11 cellular contexts compared by ENCODE assay signal in the genomic region with DNA sequence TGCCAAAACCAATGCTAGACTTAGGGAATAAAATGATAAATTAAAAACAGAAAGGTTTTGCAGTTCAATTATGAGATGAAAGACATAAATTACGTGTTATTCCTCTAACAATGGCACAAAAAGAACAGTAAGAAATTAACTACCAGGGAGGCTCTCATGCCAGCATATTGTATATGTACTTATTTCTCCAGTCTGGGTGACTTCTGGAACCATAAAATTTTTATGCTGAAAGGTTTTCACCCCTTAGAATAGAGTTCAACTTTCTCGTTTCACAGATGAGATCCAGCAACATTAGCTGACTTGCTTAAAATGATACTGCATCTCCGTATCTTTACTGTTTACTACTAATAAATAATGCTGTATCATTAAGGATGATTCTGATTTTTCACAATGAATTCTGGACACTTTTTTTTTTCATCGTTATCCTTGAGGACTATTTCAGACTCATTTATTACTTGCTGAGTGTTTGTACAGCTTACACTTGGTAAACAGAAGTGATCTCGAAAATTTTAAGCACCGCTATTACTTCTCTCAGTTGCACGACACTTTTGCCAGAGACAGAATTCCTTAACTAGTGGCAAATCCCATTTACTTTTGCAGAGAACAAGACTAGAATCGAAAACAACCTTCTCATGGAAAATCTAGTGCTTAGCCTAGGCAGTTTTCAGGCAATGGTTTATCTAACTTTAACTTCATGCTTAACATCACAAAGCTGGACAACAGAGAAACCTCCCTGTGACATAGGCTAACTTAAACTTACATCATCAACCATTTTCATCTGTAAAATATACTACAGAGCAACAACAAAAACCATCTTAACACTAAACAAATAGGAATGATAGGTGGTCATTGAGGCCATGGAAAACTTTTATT. TPM values are rescaled to one million over a fixed set of nuclear protein-coding genes. Genes with fewer than 3 reads are reported as not detected.
DNase-seq lines count a peak whose midpoint lies in the region; ATAC-seq, FAIRE-seq and TF ChIP-seq lines count a peak whose summit lies in the region.
"Had no signal": no experiment of that assay in that cellular context is flagged by ENCODE, and none has a peak within 500 bp of the region (broad histone marks: within the 10 kb centered on the region; RNA-seq: fewer than 3 reads in every experiment).

No MANE protein-coding gene starts in this region.

- TF ChIP-seq CTCF in GM12878 (IDR thresholded peaks at IDR 0.05 in 2 of 3, conservative IDR thresholded peaks at IDR 0.05 in 1 of 3; ENCODE audit: control insufficient read depth in 2 of 3, extremely low read depth in 1 of 3, insufficient read depth in 1 of 3, low read depth in 3 of 3, low read length in 3 of 3), result no peak

- peak overlapping the region; percentile 91 for H3K27ac Mint-ChIP-seq in stimulated activated naive CD8-positive, alpha-beta T cell treated with anti-CD3 and anti-CD28 coated beads, Interleukin-15, Interleukin-2, amounts not matched to agents 100 ng/mL and 50 ng/mL, for 24 hours

- H2BK15ac ChIP-seq in mesenchymal stem cell (ENCODE audit: low read depth, poor library complexity, severe bottlenecking), result no peak overlapping the region

- no peak for TF ChIP-seq RAD21 in GM12878 (IDR thresholded peaks at IDR 0.05; ENCODE audit: insufficient read depth, low read depth, low read length)

- peaks cover 4% of the 10 kb centered on the region for H3K79me1 ChIP-seq in mesenchymal stem cell (replicated peaks; ENCODE audit: low read length, poor library complexity, severe bottlenecking)

- under 1% methylated on average over 8 of the region's 8 CpGs for WGBS in GM12878 (ENCODE audit: insufficient coverage, insufficient replicate concordance, low lambda C conversion rate, missing lambda C conversion rate)
- WGBS in mesenchymal stem cell, result 51% methylated on average over 5 of the region's 8 CpGs

- peaks cover 93% of the 10 kb centered on the region for H3K79me2 ChIP-seq in GM12878 (ENCODE audit: control insufficient read depth, insufficient read depth, low read length)

- H3K27me3 ChIP-seq in GM12878 (replicated peaks in 1 of 2; ENCODE audit: control insufficient read depth in 2 of 2, insufficient read depth in 2 of 2, low read length in 1 of 2) (no peaks in the 10 kb centered on the region), mesenchymal stem cell (ENCODE audit: control insufficient read depth in 1 of 2, insufficient read depth in 1 of 2, low read length in 2 of 2) (no peaks in the 10 kb centered on the region)

- H3K9ac ChIP-seq in GM12878 (ENCODE audit: control insufficient read depth, insufficient read depth, low read length) (peak overlapping the region; percentile 62), mesenchymal stem cell (ENCODE audit: low read length) (peak overlapping the region; percentile 100)

- H3K9me3 ChIP-seq in GM12878 (replicated peaks; ENCODE audit: control insufficient read depth, insufficient read depth, low read length) (no peaks in the 10 kb centered on the region), mesenchymal stem cell (ENCODE audit: control insufficient read depth, low read length) (no peaks in the 10 kb centered on the region)

- in situ Hi-C loops in GM12878 (cut with MboI), result no loop called here

- H2AFZ ChIP-seq in GM12878 (ENCODE audit: control insufficient read depth, low read depth, low read length) (no peak overlapping the region), mesenchymal stem cell (ENCODE audit: low read depth, low read length) (no peak overlapping the region)

- peak overlapping the region; percentile 96 for H3K4me3 Mint-ChIP-seq in stimulated activated naive CD8-positive, alpha-beta T cell treated with anti-CD3 and anti-CD28 coated beads, Interleukin-15, Interleukin-2, amounts not matched to agents 100 ng/mL and 50 ng/mL, for 24 hours

- H3K9me3 Mint-ChIP-seq in stimulated activated naive CD8-positive, alpha-beta T cell treated with anti-CD3 and anti-CD28 coated beads, Interleukin-15, Interleukin-2, amounts not matched to agents 100 ng/mL and 50 ng/mL, for 24 hours, result no peaks in the 10 kb centered on the region

- H2BK5ac ChIP-seq in mesenchymal stem cell (ENCODE audit: low read depth, low read length, poor library complexity, severe bottlenecking), result no peak overlapping the region

- no TSS peak for BruUV-seq in GM12878 (replicated peaks; lab: Mats Ljungman, UMichigan)

- H4K91ac ChIP-seq in mesenchymal stem cell (ENCODE audit: low read length), result no peak overlapping the region

- peaks cover 49% of the 10 kb centered on the region for H3K4me1 Mint-ChIP-seq in stimulated activated naive CD8-positive, alpha-beta T cell treated with anti-CD3 and anti-CD28 coated beads, Interleukin-15, Interleukin-2, amounts not matched to agents 100 ng/mL and 50 ng/mL, for 24 hours (ENCODE audit: low read depth)

- ATAC-seq in stimulated activated naive CD8-positive, alpha-beta T cell treated with anti-CD3 and anti-CD28 coated beads, Interleukin-15, Interleukin-2, amounts not matched to agents 100 U/mL and 50 U/mL, for 24 hours, result no peak
- ATAC-seq in GM12878, result no peak
- ATAC-seq in GM19023 (IDR thresholded peaks at IDR 0.05; ENCODE audit: unreplicated experiment), result no peak
- no peak for ATAC-seq in GM21526 (IDR thresholded peaks at IDR 0.05; ENCODE audit: low FRiP score, unreplicated experiment)

- no peak for DNase-seq in stimulated activated naive CD8-positive, alpha-beta T cell treated with anti-CD3 and anti-CD28 coated beads, Interleukin-15, Interleukin-2, amounts not matched to agents 100 U/mL and 50 U/mL, for 24 hours
- no peak for DNase-seq in GM12878 (ENCODE audit: low read depth, low spot score)
- DNase-seq in mesenchymal stem cell, result peak; percentile 24
- DNase-seq in NCI-H345 treated with DMSO at 0.1 percent for 48 hours (lab: John Stamatoyannopoulos, UW; ENCODE audit: unreplicated experiment), result no peak
- no peak for DNase-seq in COLO668 (lab: John Stamatoyannopoulos, UW; ENCODE audit: unreplicated experiment)
- DNase-seq: activated naive CD4-positive, alpha-beta T cell treated with Interleukin-2 at 50 U/mL for 16 hours; NCI-H1092; stimulated activated CD4-positive, alpha-beta T cell treated with anti-CD3 and anti-CD28 coated beads, Interleukin-4, amount 100 ng/mL, for 1 hour had no signal

- no peak overlapping the region for H4K8ac ChIP-seq in mesenchymal stem cell (ENCODE audit: low read length)

- H3K36me3 Mint-ChIP-seq in stimulated activated naive CD8-positive, alpha-beta T cell treated with anti-CD3 and anti-CD28 coated beads, Interleukin-15, Interleukin-2, amounts not matched to agents 100 ng/mL and 50 ng/mL, for 24 hours (ENCODE audit: low read depth), result peaks cover 57% of the 10 kb centered on the region

- no peak for TF ChIP-seq POLR2A in GM12878 (IDR thresholded peaks at IDR 0.05; ENCODE audit: low read depth, low read length)

- H3K27me3 Mint-ChIP-seq in stimulated activated naive CD8-positive, alpha-beta T cell treated with anti-CD3 and anti-CD28 coated beads, Interleukin-15, Interleukin-2, amounts not matched to agents 100 ng/mL and 50 ng/mL, for 24 hours, result no peaks in the 10 kb centered on the region

- no peak overlapping the region for H3K4ac ChIP-seq in mesenchymal stem cell (ENCODE audit: low read depth in 1 of 2, low read length in 2 of 2)

- peak overlapping the region; percentile 69 for H3K4me3 ChIP-seq in GM12878
- peak overlapping the region in 1 of 2 experiments; percentile 95 for H3K4me3 ChIP-seq in mesenchymal stem cell (ENCODE audit: insufficient read depth in 1 of 2, low read depth in 1 of 2, low read length in 2 of 2)

- H2AK5ac ChIP-seq in mesenchymal stem cell (ENCODE audit: low read length, severe bottlenecking), result no peak overlapping the region

- SMC1A ChIA-PET in GM12878 (lab: Charles Lee; ENCODE audit: uncharacterized antibody, unreplicated experiment), result interaction anchor here (0.6 to 2.6 kb wide), 9 partner anchors 12 to 101 kb away, joined by 3 to 34 read pairs (median 3); a partner anchor contains a TSS

- H3K23ac ChIP-seq in mesenchymal stem cell (ENCODE audit: low read length in 2 of 2), result no peak overlapping the region

- no peak for FAIRE-seq in GM12878 (lab: Jason Lieb, UNC)

- peak overlapping the region; percentile 46 for H3K4me2 ChIP-seq in GM12878 (ENCODE audit: control insufficient read depth, insufficient read depth)
- peak overlapping the region; percentile 50 for H3K4me2 ChIP-seq in mesenchymal stem cell (ENCODE audit: low read length, poor library complexity, severe bottlenecking)

- H3K18ac ChIP-seq in mesenchymal stem cell (ENCODE audit: low read depth in 1 of 2, low read length in 2 of 2), result no peak overlapping the region

- POLR2A ChIA-PET in GM12878 (lab: Charles Lee), result interaction anchor here (0.7 to 9.7 kb wide), 3 partner anchors 11 to 24 kb away, joined by 3 to 160 read pairs (median 3); a partner anchor contains a TSS

- H3K27ac ChIP-seq in GM12878 (ENCODE audit: control insufficient read depth, insufficient read depth) (peak overlapping the region; percentile 1; the same call in 1 of the 2 replicates), mesenchymal stem cell (ENCODE audit: low read length, poor library complexity, severe bottlenecking) (no peak overlapping the region)

- no peak overlapping the region for H2BK120ac ChIP-seq in mesenchymal stem cell (ENCODE audit: low read depth, low read length)

- 0 out of 2 replicates have a peak, but pooled peaks cover 4% of the 10 kb centered on the region for H4K20me1 ChIP-seq in GM12878 (ENCODE audit: control insufficient read depth, insufficient read depth)

- H3K36me3 ChIP-seq in GM12878 (ENCODE audit: control insufficient read depth in 2 of 2, insufficient read depth in 2 of 2, low read length in 1 of 2) (peaks cover 1 to 36% of the 10 kb centered on the region in 2 experiments), mesenchymal stem cell (ENCODE audit: control insufficient read depth in 1 of 2, insufficient read depth in 2 of 2, low read depth in 1 of 2, low read length in 2 of 2) (peaks cover 7 to 53% of the 10 kb centered on the region in 2 experiments)

- intact Hi-C loops in GM12878 (cut with micrococcal nuclease; ENCODE audit: unreplicated experiment), result loop anchor here (2.0 kb wide), 1 partner anchor 15 kb away; no protein-coding TSS in a partner anchor

- RAD21 ChIA-PET in GM12878 (lab: Charles Lee; ENCODE audit: unreplicated experiment), result interaction anchor here (0.8 to 3.0 kb wide), 3 partner anchors 19 to 26 kb away, joined by 3 to 14 read pairs (median 4); a partner anchor contains a TSS

- CTCF ChIA-PET in GM12878 (lab: Yijun Ruan, JAX), result interaction anchor here (0.5 to 2.8 kb wide), 7 partner anchors 11 to 806 kb away, joined by 3 to 13 read pairs (median 4); a partner anchor contains a TSS

- TF ChIP-seq EP300 in GM12878 (IDR thresholded peaks at IDR 0.05; ENCODE audit: borderline replicate concordance in 1 of 2, control insufficient read depth in 1 of 2, low read depth in 2 of 2, low read length in 2 of 2), result no peak

- H3K14ac ChIP-seq in mesenchymal stem cell (ENCODE audit: low read length in 2 of 2), result no peak overlapping the region

- H3K4me1 ChIP-seq in GM12878 (ENCODE audit: control insufficient read depth, insufficient read depth, low read length) (peaks cover 12% of the 10 kb centered on the region), mesenchymal stem cell (ENCODE audit: control insufficient read depth, insufficient read depth, low read depth, low read length) (peaks cover 6% of the 10 kb centered on the region)

- no peak overlapping the region for H2BK12ac ChIP-seq in mesenchymal stem cell (ENCODE audit: low read length in 2 of 2)

RNA-seq across cellular contexts. Expression of a gene that starts 2.7 kb away (rescaled TPM):
- total RNA-seq in GM12878 (2013; cell fraction: nucleolus; rRNA removed), result 286 and 330 TPM in 2 replicates
- total RNA-seq in GM12878 (2014; rRNA removed) (53.1 and 58.6 TPM in 2 replicates), GM12878 (2014; rRNA removed; fragmentation: Illumina TruSeq; extraction: Trizol) (111 and 114 TPM in 2 replicates), GM12878 (2021) (50.3 and 58.4 TPM in 2 replicates)
- 48.7 TPM for polyA plus RNA-seq in GM12878 (2011; ENCODE audit: low read depth)
- polyA plus RNA-seq in GM12878 (2011; rRNA removed) (78.4 and 117 TPM in 2 replicates), GM12878 (2014; fragmentation: Illumina TruSeq; extraction: Trizol) (112 and 155 TPM in 2 replicates), GM12878 (2014; fragmentation: Nextera tagmentation; extraction: Ambion mirVana) (10 to 100 TPM; 49.8 to 52.3 TPM), GM12878 (2014; rRNA removed) (56.5 and 63.2 TPM in 2 replicates), GM12878 (2016; fragmentation: Nextera tagmentation; extraction: Ambion mirVana) (10 to 100 TPM; 56.2 to 62.7 TPM)
- polyA plus RNA-seq in GM12878 (2011; cell fraction: cytosol; rRNA removed), result 19.2 and 20.0 TPM in 2 replicates
- polyA plus RNA-seq in GM12878 (2011; cell fraction: nucleus; rRNA removed), result 101 and 108 TPM in 2 replicates
- polyA plus RNA-seq in GM12878 (2012), result 62.0 and 71.1 TPM in 2 replicates
- 25.2 and 30.7 TPM in 2 replicates for polyA minus RNA-seq in GM12878 (2011; rRNA and poly(A)+ RNA removed)
- 11.7 and 14.7 TPM in 2 replicates for polyA minus RNA-seq in GM12878 (2011; cell fraction: cytosol; rRNA and poly(A)+ RNA removed)
- polyA minus RNA-seq in GM12878 (2011; cell fraction: nucleus; rRNA and poly(A)+ RNA removed), result 40.9 and 71.0 TPM in 2 replicates
- polyA plus RNA-seq in mesenchymal stem cell (2013, experiment 1 of 2), result 69.5 TPM
- 65.9 TPM for polyA plus RNA-seq in mesenchymal stem cell (2013, experiment 2 of 2)

RNA-seq across cellular contexts. Expression of a gene that starts 3.0 kb away (rescaled TPM):
- 424 and 439 TPM in 2 replicates for total RNA-seq in GM12878 (2013; cell fraction: nucleolus; rRNA removed)
- 91.4 and 102 TPM in 2 replicates for total RNA-seq in GM12878 (2014; rRNA removed)
- 118 and 120 TPM in 2 replicates for total RNA-seq in GM12878 (2014; rRNA removed; fragmentation: Illumina TruSeq; extraction: Trizol)
- 63.0 and 68.3 TPM in 2 replicates for total RNA-seq in GM12878 (2021)
- 27.9 TPM for polyA plus RNA-seq in GM12878 (2011; ENCODE audit: low read depth)
- 88.6 and 112 TPM in 2 replicates for polyA plus RNA-seq in GM12878 (2011; rRNA removed)
- polyA plus RNA-seq in GM12878 (2011; cell fraction: cytosol; rRNA removed), result 41.4 and 51.7 TPM in 2 replicates
- polyA plus RNA-seq in GM12878 (2011; cell fraction: nucleus; rRNA removed), result 199 and 216 TPM in 2 replicates
- 43.3 and 48.1 TPM in 2 replicates for polyA plus RNA-seq in GM12878 (2012)
- polyA plus RNA-seq in GM12878 (2014; fragmentation: Illumina TruSeq; extraction: Trizol), result 84.2 and 111 TPM in 2 replicates
- 10 to 100 TPM; 37.2 to 38.3 TPM for polyA plus RNA-seq in GM12878 (2014; fragmentation: Nextera tagmentation; extraction: Ambion mirVana)
- 80.2 and 95.0 TPM in 2 replicates for polyA plus RNA-seq in GM12878 (2014; rRNA removed)
- polyA plus RNA-seq in GM12878 (2016; fragmentation: Nextera tagmentation; extraction: Ambion mirVana), result 10 to 100 TPM; 52.9 to 64.8 TPM
- polyA minus RNA-seq in GM12878 (2011; rRNA and poly(A)+ RNA removed), result 92.1 and 101 TPM in 2 replicates
- polyA minus RNA-seq in GM12878 (2011; cell fraction: cytosol; rRNA and poly(A)+ RNA removed), result 27.3 and 41.9 TPM in 2 replicates
- 88.3 and 135 TPM in 2 replicates for polyA minus RNA-seq in GM12878 (2011; cell fraction: nucleus; rRNA and poly(A)+ RNA removed)
- polyA plus RNA-seq in mesenchymal stem cell (2013, experiment 1 of 2), result 8.8 TPM
- polyA plus RNA-seq in mesenchymal stem cell (2013, experiment 2 of 2), result 6.2 TPM

RNA-seq across cellular contexts. Expression of a gene that starts 23.4 kb away (rescaled TPM):
- 92.1 and 101 TPM in 2 replicates for total RNA-seq in GM12878 (2013; cell fraction: nucleolus; rRNA removed)
- total RNA-seq in GM12878 (2014; rRNA removed) (23.6 and 25.1 TPM in 2 replicates), GM12878 (2014; rRNA removed; fragmentation: Illumina TruSeq; extraction: Trizol) (28.9 and 30.3 TPM in 2 replicates), GM12878 (2021) (20.6 and 22.2 TPM in 2 replicates)
- 10.1 TPM for polyA plus RNA-seq in GM12878 (2011; ENCODE audit: low read depth)
- polyA plus RNA-seq in GM12878 (2011; rRNA removed) (26.2 and 36.2 TPM in 2 replicates), GM12878 (2014; fragmentation: Illumina TruSeq; extraction: Trizol) (34.8 and 46.5 TPM in 2 replicates), GM12878 (2014; fragmentation: Nextera tagmentation; extraction: Ambion mirVana) (1 to 10 TPM; 8.8 to 9.4 TPM), GM12878 (2014; rRNA removed) (21.1 and 21.8 TPM in 2 replicates), GM12878 (2016; fragmentation: Nextera tagmentation; extraction: Ambion mirVana) (10 to 100 TPM; 16.9 to 18.7 TPM)
- 19.7 and 20.7 TPM in 2 replicates for polyA plus RNA-seq in GM12878 (2011; cell fraction: cytosol; rRNA removed)
- polyA plus RNA-seq in GM12878 (2011; cell fraction: nucleus; rRNA removed), result 37.9 and 38.8 TPM in 2 replicates
- 15.6 and 19.7 TPM in 2 replicates for polyA plus RNA-seq in GM12878 (2012)
- 17.3 and 20.3 TPM in 2 replicates for polyA minus RNA-seq in GM12878 (2011; rRNA and poly(A)+ RNA removed)
- polyA minus RNA-seq in GM12878 (2011; cell fraction: cytosol; rRNA and poly(A)+ RNA removed), result 7.4 and 8.8 TPM in 2 replicates
- 10.2 and 13.4 TPM in 2 replicates for polyA minus RNA-seq in GM12878 (2011; cell fraction: nucleus; rRNA and poly(A)+ RNA removed)
- 9.3 TPM for polyA plus RNA-seq in mesenchymal stem cell (2013, experiment 1 of 2)
- 9.7 TPM for polyA plus RNA-seq in mesenchymal stem cell (2013, experiment 2 of 2)
